ENCODE assay signal across 8 cellular contexts in the genomic region with DNA sequence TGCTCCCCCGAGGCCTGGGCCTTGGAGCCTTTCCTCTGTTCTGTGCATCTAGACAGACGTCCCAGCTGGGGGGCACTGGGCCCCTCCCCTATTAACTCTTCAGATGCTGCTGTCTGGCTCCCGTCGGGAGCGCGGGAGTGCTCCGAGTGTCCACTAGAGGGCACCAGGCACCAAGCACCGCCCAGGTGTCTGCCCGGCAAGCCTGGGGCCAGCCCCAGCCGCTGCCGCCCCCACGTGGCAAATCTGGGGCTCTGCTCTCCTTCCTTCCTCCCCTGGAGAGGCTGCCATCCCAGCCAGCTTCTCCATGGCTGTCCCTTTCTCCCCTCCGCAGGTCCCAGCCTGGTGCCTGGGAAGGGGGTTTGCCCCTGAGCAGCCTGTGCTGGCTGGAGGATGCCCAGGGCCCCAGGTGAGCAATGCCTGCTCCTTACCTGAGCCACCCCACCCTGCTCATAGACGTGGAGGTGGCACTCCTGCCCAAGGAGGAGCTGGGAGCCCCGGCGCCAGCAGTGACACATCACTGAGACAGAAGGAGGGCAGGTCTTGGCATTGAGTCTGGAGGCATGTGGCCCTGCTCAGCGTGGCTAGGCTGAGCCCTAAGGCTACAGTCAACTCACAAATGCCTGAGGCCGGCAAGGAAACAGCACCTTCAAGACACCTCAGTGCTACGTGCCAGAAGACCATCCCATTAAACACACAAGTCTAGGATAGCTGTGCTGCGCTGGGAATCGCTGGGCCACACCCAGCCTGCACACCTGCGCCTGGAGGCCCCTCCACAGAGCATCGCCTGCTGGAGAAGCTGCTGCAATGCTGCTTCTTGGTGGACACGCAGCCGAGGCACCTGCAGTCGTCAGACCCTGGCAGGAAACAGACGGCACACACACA. TPM values are rescaled to one million over a fixed set of nuclear protein-coding genes. Genes with fewer than 3 reads are reported as not detected.
A peak's percentile ranks its signal among the peaks of the same experiment; 100 is the strongest.
DNase-seq lines count a peak whose midpoint lies in the region; ATAC-seq, FAIRE-seq and TF ChIP-seq lines count a peak whose summit lies in the region.

No MANE protein-coding gene starts in this region.

- H3K4me3 ChIP-seq in bronchial epithelial cell (ENCODE audit: low read depth, low read length) (no peak overlapping the region), kidney (ENCODE audit: low read length in 2 of 2) (no peak overlapping the region)

- intact Hi-C loops in kidney (cut with DNase I) = no loop called here

- H3K9ac ChIP-seq in kidney (ENCODE audit: low read length in 2 of 2) = no peak overlapping the region

- TF ChIP-seq CTCF in GM12874 (IDR thresholded peaks at IDR 0.05; ENCODE audit: insufficient read depth, low read depth, low read length) (peak; percentile 100), bronchial epithelial cell (IDR thresholded peaks at IDR 0.05; ENCODE audit: insufficient read depth, low read length, severe bottlenecking) (peak; percentile 100), kidney (IDR thresholded peaks at IDR 0.05; ENCODE audit: borderline replicate concordance, extremely low read depth, insufficient read depth) (peak; percentile 97)

- H3K36me3 ChIP-seq in bronchial epithelial cell (ENCODE audit: control insufficient read depth, insufficient read depth, low read length) (no peaks in the 10 kb centered on the region), kidney (ENCODE audit: control insufficient read depth in 1 of 2, insufficient read depth in 2 of 2, low read length in 2 of 2) (no peaks in the 10 kb centered on the region)

- ATAC-seq in HG03108 (IDR thresholded peaks at IDR 0.05; ENCODE audit: unreplicated experiment) (peak; percentile 41), GM18873 (IDR thresholded peaks at IDR 0.05; ENCODE audit: low FRiP score, unreplicated experiment) (no peak)

- peaks cover 0 to 7% of the 10 kb centered on the region in 2 donors for H3K4me1 ChIP-seq in kidney (ENCODE audit: control insufficient read depth in 1 of 2, insufficient read depth in 1 of 2, low read depth in 1 of 2, low read length in 2 of 2)

- FAIRE-seq in bronchial epithelial cell (lab: Jason Lieb, UNC) (peak; percentile 7), kidney (lab: Jason Lieb, UNC) (no peak)

- DNase-seq in NCI-H446 treated with DMSO at 0.1 percent for 48 hours (lab: John Stamatoyannopoulos, UW) = peak; percentile 74
- DNase-seq in activated CD4-positive, CD25-positive, alpha-beta regulatory T cell (lab: John Stamatoyannopoulos, UW) = peak; percentile 74 to 84 (median 78)
- peak; percentile 70 for DNase-seq in bronchial epithelial cell (ENCODE audit: low read depth)
- DNase-seq in kidney = peak; percentile 95
- peak; percentile 76 to 88 for DNase-seq in stimulated activated CD4-positive, alpha-beta T cell treated with anti-CD3 and anti-CD28 coated beads, Interleukin-15, amount 100 ng/mL, for 48 hours (ENCODE audit: low read depth in 2 of 2)

- H3K27ac ChIP-seq in kidney (ENCODE audit: low read depth in 2 of 2, low read length in 2 of 2) = no peak overlapping the region

- peaks cover 2% of the 10 kb centered on the region for H3K27me3 ChIP-seq in bronchial epithelial cell (ENCODE audit: control insufficient read depth, insufficient read depth, low read length)

- H3K9me3 ChIP-seq in kidney (ENCODE audit: control insufficient read depth in 1 of 2, low read length in 2 of 2) = no peaks in the 10 kb centered on the region

RNA-seq across cellular contexts. Expression of a gene that starts 19.7 kb away (rescaled TPM):
- total RNA-seq in bronchial epithelial cell (not detected in 2 replicates), kidney (not detected)
- polyA plus RNA-seq in kidney (ENCODE audit: insufficient read depth, low read depth, low replicate concordance) = not detected

RNA-seq across cellular contexts. Expression of a gene that starts 37.1 kb away (rescaled TPM):
- total RNA-seq in bronchial epithelial cell (0.53 and 3.1 TPM in 2 replicates), kidney (1.7 TPM)
- polyA plus RNA-seq in kidney (ENCODE audit: insufficient read depth, low read depth, low replicate concordance) = 0.26 TPM
